In genomic region chr17:38743556-38744171, GRCh38 we compare ENCODE assay signal across 14 cellular contexts. TPM values are rescaled to one million over a fixed set of nuclear protein-coding genes. Genes with fewer than 3 reads are reported as not detected.
DNase-seq lines count a peak whose midpoint lies in the region.
"Had no signal": no experiment of that assay in that cellular context is flagged by ENCODE, and none has a peak within 500 bp of the region (broad histone marks: within the 10 kb centered on the region; RNA-seq: fewer than 3 reads in every experiment).

No MANE protein-coding gene starts in this region.

- H4K8ac ChIP-seq in neuronal stem cell (ENCODE audit: low read depth, low read length): no peak overlapping the region

- H2AK5ac ChIP-seq in neuronal stem cell (ENCODE audit: low read depth, low read length): no peak overlapping the region

- H3K27ac ChIP-seq in caudate nucleus (ENCODE audit: low read depth, low read length): peak overlapping the region; percentile 22
- no peak overlapping the region for H3K27ac ChIP-seq in neuronal stem cell (replicated peaks; ENCODE audit: low read length)
- H3K27ac ChIP-seq in SJCRH30: no peak overlapping the region

- H3K4me1 ChIP-seq in neuronal stem cell (ENCODE audit: control insufficient read depth in 2 of 2, insufficient read depth in 1 of 2, low read depth in 1 of 2, low read length in 2 of 2): peaks cover 23 to 25% of the 10 kb centered on the region in 2 donors
- H3K4me1 ChIP-seq in SJCRH30: peaks cover 37% of the 10 kb centered on the region

- no peak overlapping the region for H3K4me2 ChIP-seq in neuronal stem cell (ENCODE audit: insufficient read depth, low read length, poor library complexity, severe bottlenecking)

- peaks cover 22 to 50% of the 10 kb centered on the region in 2 donors for H3K36me3 ChIP-seq in neuronal stem cell (replicated peaks in 1 of 2; ENCODE audit: control insufficient read depth in 2 of 2, insufficient read depth in 2 of 2, low read length in 2 of 2)
- peaks cover 8% of the 10 kb centered on the region for H3K36me3 ChIP-seq in SJCRH30

- H2BK15ac ChIP-seq in neuronal stem cell (ENCODE audit: low read length): no peak overlapping the region

- H3K4ac ChIP-seq in neuronal stem cell (ENCODE audit: low read length): no peak overlapping the region

- H3K9me3 ChIP-seq in neuronal stem cell (replicated peaks in 1 of 2; ENCODE audit: control insufficient read depth in 2 of 2, insufficient read depth in 1 of 2, low read depth in 1 of 2, low read length in 2 of 2) (no peaks in the 10 kb centered on the region), SJCRH30 (replicated peaks) (no peaks in the 10 kb centered on the region)

- peaks cover 34% of the 10 kb centered on the region for H3K79me1 ChIP-seq in neuronal stem cell (ENCODE audit: low read depth, low read length)

- DNase-seq in DMS153 (lab: John Stamatoyannopoulos, UW) (peak; percentile 57), DMS153 treated with DMSO at 0.1 percent for 48 hours (lab: John Stamatoyannopoulos, UW; ENCODE audit: unreplicated experiment) (no peak), NCI-H146 (lab: John Stamatoyannopoulos, UW) (peak; percentile 86), caudate nucleus (lab: John Stamatoyannopoulos, UW) (peak in 7 of 61 donors; percentile 23 to 49 (median 33)), neuronal stem cell (ENCODE audit: low spot score) (no peak), SJCRH30 (no peak), NCI-H524 treated with DMSO at 0.1 percent for 48 hours (lab: John Stamatoyannopoulos, UW) (no peak)
- DNase-seq in activated CD8-positive, alpha-beta memory T cell treated with anti-CD3 and anti-CD28 coated beads for 24 hours: no peak
- DNase-seq: 8988T; activated naive CD4-positive, alpha-beta T cell treated with Interleukin-2 at 50 U/mL for 16 hours; cerebellar nuclear complex; islet precursor cell; NCI-H524; SW 1271 had no signal

- H3K14ac ChIP-seq in neuronal stem cell (ENCODE audit: low read length): no peak overlapping the region

- H3K9ac ChIP-seq in neuronal stem cell (ENCODE audit: low read depth, low read length, poor library complexity): no peak overlapping the region

- no peak overlapping the region for H4K91ac ChIP-seq in neuronal stem cell (ENCODE audit: low read depth, low read length, poor library complexity)

- no CpG with 5 or more reads among the region's 4 CpGs for WGBS in neuronal stem cell (ENCODE audit: extremely low coverage in 2 of 2, insufficient read length in 2 of 2, insufficient replicate concordance in 1 of 2), 2 donors

- H3K4me3 ChIP-seq in neuronal stem cell (ENCODE audit: low read length in 2 of 2) (no peak overlapping the region), SJCRH30 (no peak overlapping the region)

- no peak overlapping the region for H3K23ac ChIP-seq in neuronal stem cell (ENCODE audit: low read depth, low read length, poor library complexity)

- no peak overlapping the region for H2BK12ac ChIP-seq in neuronal stem cell (ENCODE audit: low read length)

- H3K18ac ChIP-seq in neuronal stem cell (ENCODE audit: low read length): no peak overlapping the region

- no peaks in the 10 kb centered on the region for H3K27me3 ChIP-seq in neuronal stem cell (ENCODE audit: control insufficient read depth in 3 of 3, insufficient read depth in 3 of 3, low read depth in 1 of 3, low read length in 3 of 3)
- no peaks in the 10 kb centered on the region for H3K27me3 ChIP-seq in SJCRH30

- H2BK5ac ChIP-seq in neuronal stem cell (ENCODE audit: low read length): peak overlapping the region; percentile 58

- no peak overlapping the region for H2BK120ac ChIP-seq in neuronal stem cell (ENCODE audit: low read depth, low read length)

- H2AFZ ChIP-seq in neuronal stem cell (ENCODE audit: low read length): no peak overlapping the region

RNA-seq across cellular contexts. Expression of gene PCGF2, which starts 4.5 kb away (rescaled TPM):
- polyA plus RNA-seq in neuronal stem cell (2013, experiment 1 of 2): 74.0 TPM
- 69.4 TPM for polyA plus RNA-seq in neuronal stem cell (2013, experiment 2 of 2)
- total RNA-seq in SJCRH30 (2014; rRNA removed; shearing (Covaris generic)): 10.7 and 13.8 TPM in 2 replicates

RNA-seq across cellular contexts. Expression of gene PSMB3, which starts 8.9 kb away (rescaled TPM):
- polyA plus RNA-seq in neuronal stem cell (2013, experiment 1 of 2): 263 TPM
- 265 TPM for polyA plus RNA-seq in neuronal stem cell (2013, experiment 2 of 2)
- 239 and 280 TPM in 2 replicates for total RNA-seq in SJCRH30 (2014; rRNA removed; shearing (Covaris generic))

RNA-seq across cellular contexts. Expression of gene CISD3, which starts 13.5 kb away (rescaled TPM):
- 4.7 TPM for polyA plus RNA-seq in neuronal stem cell (2013, experiment 1 of 2)
- polyA plus RNA-seq in neuronal stem cell (2013, experiment 2 of 2): 4.8 TPM
- total RNA-seq in SJCRH30 (2014; rRNA removed; shearing (Covaris generic)): 11.6 and 14.5 TPM in 2 replicates

RNA-seq across cellular contexts. Expression of gene MLLT6, which starts 38.6 kb away (rescaled TPM):
- polyA plus RNA-seq in neuronal stem cell (2013, experiment 1 of 2): 14.2 TPM
- 14.1 TPM for polyA plus RNA-seq in neuronal stem cell (2013, experiment 2 of 2)
- 24.2 and 35.5 TPM in 2 replicates for total RNA-seq in SJCRH30 (2014; rRNA removed; shearing (Covaris generic))

RNA-seq across cellular contexts. Expression of gene PIP4K2B, which starts 55.7 kb away (rescaled TPM):
- polyA plus RNA-seq in neuronal stem cell (2013, experiment 1 of 2): 43.4 TPM
- polyA plus RNA-seq in neuronal stem cell (2013, experiment 2 of 2): 45.5 TPM
- total RNA-seq in SJCRH30 (2014; rRNA removed; shearing (Covaris generic)): 39.8 and 41.8 TPM in 2 replicates

Comparison
In these comparisons a context has a peak if more than half of its experiments do, and no peak if none do; other contexts are left out.
1. DNase-seq: peak in DMS153 (single experiment) and NCI-H146 (single experiment); none in DMS153 treated with DMSO at 0.1 percent for 48 hours (single experiment), neuronal stem cell (single experiment), activated CD8-positive, alpha-beta memory T cell treated with anti-CD3 and anti-CD28 coated beads for 24 hours (single experiment), SJCRH30 (0 of 2) and NCI-H524 treated with DMSO at 0.1 percent for 48 hours (single experiment).